ENCODE assay signal across 15 cellular contexts in genomic region chr3:10926441-10926830, GRCh38.
DNase-seq lines count a peak whose midpoint lies in the region; ATAC-seq and TF ChIP-seq lines count a peak whose summit lies in the region.
"Had no signal": no experiment of that assay in that cellular context is flagged by ENCODE, and none has a peak within 500 bp of the region (broad histone marks: within the 10 kb centered on the region; RNA-seq: fewer than 3 reads in every experiment).

No MANE protein-coding gene starts in this region.

- H3K27me3 ChIP-seq in right cardiac atrium (ENCODE audit: control insufficient read depth, insufficient read depth) (no peaks in the 10 kb centered on the region), right atrium auricular region (no peaks in the 10 kb centered on the region)
- H3K27me3 ChIP-seq: Peyer's patch had no signal

- H3K4me1 ChIP-seq in right cardiac atrium (ENCODE audit: control insufficient read depth, insufficient read depth, low read length): peaks cover 4% of the 10 kb centered on the region
- no peaks in the 10 kb centered on the region for H3K4me1 ChIP-seq in right atrium auricular region
- H3K4me1 ChIP-seq: Peyer's patch had no signal

- no peak for TF ChIP-seq CTCF in right atrium auricular region (IDR thresholded peaks at IDR 0.05)

- no peaks in the 10 kb centered on the region for H3K36me3 ChIP-seq in right atrium auricular region
- H3K36me3 ChIP-seq: Peyer's patch had no signal

- intact Hi-C loops in right cardiac atrium (cut with DNase I): no loop called here

- WGBS in right cardiac atrium: 74% methylated on average over 11 of the region's 11 CpGs

- H3K4me3 ChIP-seq in right cardiac atrium (ENCODE audit: low read length) (no peak overlapping the region), right atrium auricular region (no peak overlapping the region)
- H3K4me3 ChIP-seq: Peyer's patch had no signal

- DNase-seq in right cardiac atrium: no peak
- no peak for DNase-seq in right atrium auricular region (ENCODE audit: low spot score)
- peak; percentile 20 for DNase-seq in midbrain (lab: John Stamatoyannopoulos, UW)
- no peak for DNase-seq in activated CD4-positive, alpha-beta T cell treated with anti-CD3 and anti-CD28 coated beads, Interleukin-2, amount 50 U/mL, for 4 hours
- no peak for DNase-seq in NCI-H748 treated with DMSO at 0.1 percent for 48 hours (lab: John Stamatoyannopoulos, UW)
- DNase-seq: KBM-7, NCI-H1048, NCI-H1436 treated with DMSO at 0.1 percent for 48 hours, NCI-H2029 treated with DMSO at 0.1 percent for 48 hours, Peyer's patch, SHP77 had no signal

- ATAC-seq in right cardiac atrium: peak; percentile 18 to 19
- ATAC-seq in esophagus mucosa: peak; percentile 42
- ATAC-seq in HG03175 (IDR thresholded peaks at IDR 0.05; ENCODE audit: unreplicated experiment): no peak
- ATAC-seq in HG02840 (IDR thresholded peaks at IDR 0.05; ENCODE audit: low FRiP score, unreplicated experiment): no peak

- H3K27ac ChIP-seq in right cardiac atrium (ENCODE audit: low read length) (no peak overlapping the region), right atrium auricular region (no peak overlapping the region)
- H3K27ac ChIP-seq: C4-2B, Peyer's patch had no signal

- H3K9me3 ChIP-seq in right cardiac atrium (ENCODE audit: control insufficient read depth, low read length) (no peaks in the 10 kb centered on the region), right atrium auricular region (peaks cover 0 to 17% of the 10 kb centered on the region in 2 donors)
- H3K9me3 ChIP-seq: Peyer's patch had no signal

Comparison
In these comparisons a context has a peak if more than half of its experiments do, and no peak if none do; other contexts are left out.
1. ATAC-seq: peak in right cardiac atrium (2 of 2) and esophagus mucosa (single experiment); none in HG03175 (single experiment) and HG02840 (single experiment).